ENCODE assay signal across 16 cellular contexts in the genomic region with DNA sequence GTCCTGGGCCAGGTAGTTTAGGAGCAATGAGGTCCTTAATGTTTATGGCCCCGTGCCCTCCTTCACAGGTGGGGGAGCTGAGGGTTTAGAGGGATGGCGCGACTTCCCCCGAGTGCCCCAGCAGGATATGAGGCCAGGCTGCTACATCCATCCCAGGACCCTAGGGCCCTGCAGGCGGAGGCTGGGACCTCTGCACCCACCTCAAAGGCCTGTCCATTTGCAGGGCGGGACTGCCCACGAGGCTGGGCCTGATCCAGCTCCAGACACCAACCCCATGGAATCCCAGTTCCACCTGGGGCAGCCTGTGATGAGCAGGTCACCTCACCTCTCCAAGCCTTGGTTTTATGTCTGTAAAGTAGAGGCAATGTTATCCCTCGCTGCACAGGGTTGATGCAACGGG.
"Had no signal": no experiment of that assay in that cellular context is flagged by ENCODE, and none has a peak within 500 bp of the region (broad histone marks: within the 10 kb centered on the region; RNA-seq: fewer than 3 reads in every experiment).

No MANE protein-coding gene starts in this region.

- H3K36me3 ChIP-seq: heart right ventricle, pancreas, right lobe of liver had no signal

- H3K27me3 ChIP-seq: pancreas, right lobe of liver had no signal

- H3K27ac ChIP-seq: epithelial cell of prostate, pancreas, psoas muscle, right lobe of liver had no signal

- H3K9me3 ChIP-seq: heart right ventricle, pancreas, psoas muscle, right lobe of liver had no signal

- H3K4me3 ChIP-seq: heart right ventricle, pancreas, psoas muscle, right lobe of liver had no signal

- DNase-seq: activated CD4-positive, alpha-beta T cell treated with anti-CD3 and anti-CD28 coated beads for 1 hour; activated CD4-positive, alpha-beta T cell treated with anti-CD3 and anti-CD28 coated beads, Interleukin-2, amount 50 U/mL, for 1 hour; activated CD8-positive, alpha-beta T cell treated with anti-CD3 and anti-CD28 coated beads, Interleukin-2, amount 10 ng/mL, durations not matched to agents 7 days and 5 days; activated gamma-delta T cell; activated naive CD4-positive, alpha-beta T cell treated with anti-CD3 and anti-CD28 coated beads, Interleukin-2, amount 50 U/mL, for 16 hours; activated naive CD8-positive, alpha-beta T cell treated with anti-CD3 and anti-CD28 coated beads, Interleukin-2, amount 50 U/mL, for 24 hours; left colon; psoas muscle; right lobe of liver; small intestine; stimulated activated naive CD4-positive, alpha-beta T cell; T-helper 9 cell had no signal

- ATAC-seq: activated CD8-positive, alpha-beta T cell treated with anti-CD3 and anti-CD28 coated beads, Interleukin-2, amount 10 ng/mL, durations not matched to agents 7 days and 5 days; activated naive CD8-positive, alpha-beta T cell treated with anti-CD3 and anti-CD28 coated beads, Interleukin-2, amount 50 U/mL, for 24 hours; left colon; natural killer cell treated with Interleukin-12 subunit alpha and Interleukin-12 subunit beta and Interleukin-15 and Interleukin-18, amount 100 ng/mL, for 72 hours; psoas muscle had no signal

- H3K4me1 ChIP-seq: pancreas, psoas muscle, right lobe of liver had no signal
